Comparison of ENCODE assay signal across 26 cellular contexts in the genomic region with DNA sequence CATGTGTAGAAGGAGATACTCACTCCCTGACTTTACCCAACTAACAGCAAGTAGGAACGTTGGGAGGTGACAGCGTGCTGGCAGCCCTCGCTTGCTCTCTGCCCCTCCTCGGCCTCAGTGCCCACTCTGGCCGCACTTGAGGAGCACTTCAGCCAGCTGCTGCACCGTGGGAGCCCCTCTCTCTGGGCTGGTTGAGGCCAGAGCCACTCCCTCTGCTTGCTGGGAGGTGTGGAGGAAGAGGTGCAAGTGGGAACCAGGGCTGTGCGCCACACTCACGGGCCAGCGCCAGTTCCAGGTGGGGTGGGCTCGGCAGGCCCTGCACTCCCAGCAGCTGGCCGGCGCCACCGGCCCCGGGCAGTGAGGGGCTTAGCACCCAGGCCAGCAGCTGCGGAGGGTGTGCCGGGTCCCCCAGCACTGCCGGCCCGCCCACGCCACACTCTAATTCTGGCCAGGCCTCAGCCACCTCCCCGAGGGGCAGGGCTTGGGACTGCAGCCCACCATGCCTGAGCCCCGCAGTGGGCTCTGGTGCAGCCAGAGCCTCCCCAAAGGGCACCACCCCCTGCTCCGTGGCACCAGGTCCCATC.
"Had no signal": no experiment of that assay in that cellular context is flagged by ENCODE, and none has a peak within 500 bp of the region (broad histone marks: within the 10 kb centered on the region; RNA-seq: fewer than 3 reads in every experiment).

No MANE protein-coding gene starts in this region.

- DNase-seq: heart right ventricle; left colon; lower lobe of right lung; mammary epithelial cell; mesenchymal stem cell; naive thymus-derived CD8-positive, alpha-beta T cell; occipital lobe; ovary; retina; right cardiac atrium; small intestine; spleen; stimulated activated CD4-positive, alpha-beta T cell treated with anti-CD3 and anti-CD28 coated beads, Interleukin-4, amount 100 ng/mL, for 4 hours; stimulated activated CD8-positive, alpha-beta memory T cell treated with anti-CD3 and anti-CD28 coated beads, Interleukin-4, amount 100 ng/mL, for 48 hours; stimulated activated naive B cell treated with anti-CD40 and anti-IgM and Interleukin-4, amounts not matched to agents 10 μg/mL and 1 μg/mL and 100 μg/mL, for 72 hours; substantia nigra had no signal

- H3K4me2 ChIP-seq: hepatocyte had no signal

- H3K27ac ChIP-seq: heart right ventricle, hepatocyte, left lung, lower lobe of right lung, neutrophil, ovary, prostate gland, spleen, tibial nerve had no signal

- H3K36me3 ChIP-seq: heart right ventricle, left lung, lower lobe of right lung, neutrophil, ovary, prostate gland, spleen, tibial nerve had no signal

- H3K27me3 ChIP-seq: heart right ventricle, hepatocyte, left lung, neutrophil, ovary, spleen, tibial nerve had no signal

- H3K4me1 ChIP-seq: left lung, lower lobe of right lung, prostate gland, tibial nerve had no signal

- H3K27me3 Mint-ChIP-seq: type B pancreatic cell had no signal

- H3K4me3 ChIP-seq: heart right ventricle, hepatocyte, left lung, lower lobe of right lung, ovary, prostate gland, spleen, tibial nerve had no signal

- H3K4me1 Mint-ChIP-seq: naive thymus-derived CD8-positive, alpha-beta T cell; neural crest cell; stimulated activated naive B cell treated with anti-CD40 and anti-IgM and Interleukin-4, amounts not matched to agents 10 μg/mL and 1 μg/mL and 100 μg/mL, for 72 hours had no signal

- ATAC-seq: left colon; left lung; lower lobe of right lung; naive thymus-derived CD8-positive, alpha-beta T cell; sciatic nerve; stimulated activated naive B cell treated with anti-CD40 and anti-IgM and Interleukin-4, amounts not matched to agents 10 μg/mL and 1 μg/mL and 100 μg/mL, for 72 hours had no signal

- H3K9me3 ChIP-seq: heart right ventricle, left lung, lower lobe of right lung, neutrophil, ovary, prostate gland, tibial nerve had no signal

- H3K36me3 Mint-ChIP-seq: naive thymus-derived CD8-positive, alpha-beta T cell; stimulated activated naive B cell treated with anti-CD40 and anti-IgM and Interleukin-4, amounts not matched to agents 10 μg/mL and 1 μg/mL and 100 μg/mL, for 72 hours; type B pancreatic cell had no signal

- H3K4me3 Mint-ChIP-seq: naive thymus-derived CD8-positive, alpha-beta T cell; nephron; neural crest cell; stimulated activated naive B cell treated with anti-CD40 and anti-IgM and Interleukin-4, amounts not matched to agents 10 μg/mL and 1 μg/mL and 100 μg/mL, for 72 hours; stimulated activated naive CD8-positive, alpha-beta T cell treated with anti-CD3 and anti-CD28 coated beads, Interleukin-15, Interleukin-2, amounts not matched to agents 100 ng/mL and 50 ng/mL, for 24 hours; type B pancreatic cell had no signal

- H3K27ac Mint-ChIP-seq: naive thymus-derived CD8-positive, alpha-beta T cell; nephron; stimulated activated naive B cell treated with anti-CD40 and anti-IgM and Interleukin-4, amounts not matched to agents 10 μg/mL and 1 μg/mL and 100 μg/mL, for 72 hours; stimulated activated naive CD8-positive, alpha-beta T cell treated with anti-CD3 and anti-CD28 coated beads, Interleukin-15, Interleukin-2, amounts not matched to agents 100 ng/mL and 50 ng/mL, for 24 hours; type B pancreatic cell had no signal

- H3K9me3 Mint-ChIP-seq: nephron; stimulated activated naive CD8-positive, alpha-beta T cell treated with anti-CD3 and anti-CD28 coated beads, Interleukin-15, Interleukin-2, amounts not matched to agents 100 ng/mL and 50 ng/mL, for 24 hours had no signal

- H2AFZ ChIP-seq: hepatocyte had no signal
